Comparison of ENCODE assay signal across 6 cellular contexts in genomic region chr20:60806824-60807223, GRCh38.
"Had no signal": no experiment of that assay in that cellular context is flagged by ENCODE, and none has a peak within 500 bp of the region (broad histone marks: within the 10 kb centered on the region; RNA-seq: fewer than 3 reads in every experiment).

No MANE protein-coding gene starts in this region.

- ATAC-seq: K562 had no signal

- H3K9ac ChIP-seq: GM23248 had no signal

- FAIRE-seq: H54, K562 had no signal

- H2AFZ ChIP-seq: GM23248 had no signal

- H3K4me3 ChIP-seq: GM23248, K562 had no signal

- H3K27ac ChIP-seq: GM23248 had no signal

- DNase-seq: GM23248, GOT3, HCEC 1CT, KG1 had no signal
